Comparison of ENCODE assay signal across 2 cellular contexts in the genomic region with DNA sequence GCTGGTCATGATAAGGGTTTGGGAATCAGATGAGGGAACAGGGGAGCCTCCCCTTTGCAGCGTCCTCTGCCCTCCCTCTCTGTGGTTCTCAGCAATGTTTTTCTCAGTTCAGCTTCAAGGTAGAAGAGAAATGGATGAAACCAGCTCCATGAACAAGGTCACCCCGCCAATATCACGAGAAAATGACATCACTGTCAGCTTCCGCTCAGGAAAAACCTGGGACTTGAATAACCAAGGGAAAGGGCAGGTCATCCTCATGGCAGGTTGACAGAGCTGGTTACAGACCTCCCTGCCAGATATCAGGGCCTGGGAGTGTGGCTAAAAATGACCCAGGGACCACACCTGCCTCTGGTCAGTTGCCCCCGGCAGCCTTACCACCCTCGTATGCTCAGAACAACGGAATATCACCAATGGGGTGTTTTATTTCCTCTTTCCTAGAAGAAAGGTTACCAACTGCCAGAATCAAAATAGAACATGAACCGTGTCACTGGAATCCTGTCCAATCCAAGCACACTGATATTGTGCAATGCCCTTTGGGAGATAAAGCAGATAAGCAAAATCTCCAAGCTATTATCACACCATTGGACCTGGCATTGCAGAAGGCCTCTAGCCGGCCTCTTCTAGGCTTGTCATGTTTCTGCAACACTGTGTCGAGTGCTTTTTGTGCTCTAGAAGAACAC.
A peak's percentile ranks its signal among the peaks of the same experiment; 100 is the strongest.
TF ChIP-seq lines count a peak whose summit lies in the region.

No MANE protein-coding gene starts in this region.

TF ChIP-seq in SK-N-SH, 30 proteins besides CTCF, POLR2A, EP300 and RAD21 (continued from another document):
- TF ChIP-seq, protein P1, sequence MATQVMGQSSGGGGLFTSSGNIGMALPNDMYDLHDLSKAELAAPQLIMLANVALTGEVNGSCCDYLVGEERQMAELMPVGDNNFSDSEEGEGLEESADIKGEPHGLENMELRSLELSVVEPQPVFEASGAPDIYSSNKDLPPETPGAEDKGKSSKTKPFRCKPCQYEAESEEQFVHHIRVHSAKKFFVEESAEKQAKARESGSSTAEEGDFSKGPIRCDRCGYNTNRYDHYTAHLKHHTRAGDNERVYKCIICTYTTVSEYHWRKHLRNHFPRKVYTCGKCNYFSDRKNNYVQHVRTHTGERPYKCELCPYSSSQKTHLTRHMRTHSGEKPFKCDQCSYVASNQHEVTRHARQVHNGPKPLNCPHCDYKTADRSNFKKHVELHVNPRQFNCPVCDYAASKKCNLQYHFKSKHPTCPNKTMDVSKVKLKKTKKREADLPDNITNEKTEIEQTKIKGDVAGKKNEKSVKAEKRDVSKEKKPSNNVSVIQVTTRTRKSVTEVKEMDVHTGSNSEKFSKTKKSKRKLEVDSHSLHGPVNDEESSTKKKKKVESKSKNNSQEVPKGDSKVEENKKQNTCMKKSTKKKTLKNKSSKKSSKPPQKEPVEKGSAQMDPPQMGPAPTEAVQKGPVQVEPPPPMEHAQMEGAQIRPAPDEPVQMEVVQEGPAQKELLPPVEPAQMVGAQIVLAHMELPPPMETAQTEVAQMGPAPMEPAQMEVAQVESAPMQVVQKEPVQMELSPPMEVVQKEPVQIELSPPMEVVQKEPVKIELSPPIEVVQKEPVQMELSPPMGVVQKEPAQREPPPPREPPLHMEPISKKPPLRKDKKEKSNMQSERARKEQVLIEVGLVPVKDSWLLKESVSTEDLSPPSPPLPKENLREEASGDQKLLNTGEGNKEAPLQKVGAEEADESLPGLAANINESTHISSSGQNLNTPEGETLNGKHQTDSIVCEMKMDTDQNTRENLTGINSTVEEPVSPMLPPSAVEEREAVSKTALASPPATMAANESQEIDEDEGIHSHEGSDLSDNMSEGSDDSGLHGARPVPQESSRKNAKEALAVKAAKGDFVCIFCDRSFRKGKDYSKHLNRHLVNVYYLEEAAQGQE (IDR thresholded peaks at IDR 0.05; ENCODE audit: low read depth, low read length) = no peak
- TF ChIP-seq, protein P2, sequence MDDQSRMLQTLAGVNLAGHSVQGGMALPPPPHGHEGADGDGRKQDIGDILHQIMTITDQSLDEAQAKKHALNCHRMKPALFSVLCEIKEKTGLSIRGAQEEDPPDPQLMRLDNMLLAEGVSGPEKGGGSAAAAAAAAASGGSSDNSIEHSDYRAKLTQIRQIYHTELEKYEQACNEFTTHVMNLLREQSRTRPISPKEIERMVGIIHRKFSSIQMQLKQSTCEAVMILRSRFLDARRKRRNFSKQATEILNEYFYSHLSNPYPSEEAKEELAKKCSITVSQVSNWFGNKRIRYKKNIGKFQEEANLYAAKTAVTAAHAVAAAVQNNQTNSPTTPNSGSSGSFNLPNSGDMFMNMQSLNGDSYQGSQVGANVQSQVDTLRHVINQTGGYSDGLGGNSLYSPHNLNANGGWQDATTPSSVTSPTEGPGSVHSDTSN (IDR thresholded peaks at IDR 0.05) = peak; percentile 20; the same call in 1 of the 2 replicates
- no peak for TF ChIP-seq EZH2phosphoT487 (IDR thresholded peaks at IDR 0.05; ENCODE audit: borderline replicate concordance, low read depth)
- TF ChIP-seq, protein P3, sequence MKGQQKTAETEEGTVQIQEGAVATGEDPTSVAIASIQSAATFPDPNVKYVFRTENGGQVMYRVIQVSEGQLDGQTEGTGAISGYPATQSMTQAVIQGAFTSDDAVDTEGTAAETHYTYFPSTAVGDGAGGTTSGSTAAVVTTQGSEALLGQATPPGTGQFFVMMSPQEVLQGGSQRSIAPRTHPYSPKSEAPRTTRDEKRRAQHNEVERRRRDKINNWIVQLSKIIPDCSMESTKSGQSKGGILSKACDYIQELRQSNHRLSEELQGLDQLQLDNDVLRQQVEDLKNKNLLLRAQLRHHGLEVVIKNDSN (IDR thresholded peaks at IDR 0.05; ENCODE audit: borderline replicate concordance, low read depth) = no peak

TF ChIP-seq in SK-N-SH treated with all-trans-retinoic acid at 6 μM for 48 hours, 23 proteins besides CTCF, POLR2A, EP300 and RAD21 (continued from another document):
- no peak for TF ChIP-seq ZC3H10 (CRISPR knock-in tag; IDR thresholded peaks at IDR 0.05)
